In genomic region chr1:64962447-64962846, GRCh38 we compare ENCODE assay signal across 12 cellular contexts. TPM values are rescaled to one million over a fixed set of nuclear protein-coding genes. Genes with fewer than 3 reads are reported as not detected.
DNase-seq lines count a peak whose midpoint lies in the region; ATAC-seq, FAIRE-seq and TF ChIP-seq lines count a peak whose summit lies in the region.
"Had no signal": no experiment of that assay in that cellular context is flagged by ENCODE, and none has a peak within 500 bp of the region (broad histone marks: within the 10 kb centered on the region; RNA-seq: fewer than 3 reads in every experiment).

No MANE protein-coding gene starts in this region.

- no peak overlapping the region for H2AFZ ChIP-seq in endothelial cell of umbilical vein (ENCODE audit: low read depth, low read length)
- H2AFZ ChIP-seq: neural progenitor cell had no signal

- BruUV-seq in endothelial cell of umbilical vein (replicated peaks; lab: Mats Ljungman, UMichigan), result no TSS peak

- TF ChIP-seq POLR2A in endothelial cell of umbilical vein (IDR thresholded peaks at IDR 0.05; ENCODE audit: low read depth, low read length) (no peak), adrenal gland (IDR thresholded peaks at IDR 0.05) (no peak)

- no peaks in the 10 kb centered on the region for H4K20me1 ChIP-seq in endothelial cell of umbilical vein (replicated peaks; ENCODE audit: control insufficient read depth, extremely low read depth, insufficient read depth, low read length)

- H3K27ac ChIP-seq in endothelial cell of umbilical vein (ENCODE audit: insufficient read depth, low read depth, low read length), result no peak overlapping the region
- no peak overlapping the region for H3K27ac ChIP-seq in adrenal gland
- H3K27ac ChIP-seq: neural progenitor cell had no signal

- no peak for FAIRE-seq in endothelial cell of umbilical vein (lab: Jason Lieb, UNC)

- 68 to 80% (median 72%) methylated on average over 8 of the region's 8 CpGs for WGBS in adrenal gland, 4 donors

- no peaks in the 10 kb centered on the region for H3K36me3 ChIP-seq in endothelial cell of umbilical vein (ENCODE audit: control insufficient read depth in 2 of 2, extremely low read depth in 1 of 2, insufficient read depth in 2 of 2, low read length in 2 of 2)
- H3K36me3 ChIP-seq in adrenal gland (replicated peaks in 1 of 2), result no peaks in the 10 kb centered on the region
- H3K36me3 ChIP-seq: neural progenitor cell had no signal

- DNase-seq in activated gamma-delta T cell treated with Interleukin-2 at 50 U/mL for 16 hours, result peak; percentile 29
- no peak for DNase-seq in activated gamma-delta T cell (lab: John Stamatoyannopoulos, UW)
- DNase-seq in T-helper 2 cell, result peak in 3 of 5 experiments; percentile 7 to 71 (median 36)
- DNase-seq in endothelial cell of umbilical vein (ENCODE audit: low read depth, low spot score), result no peak
- DNase-seq in stimulated activated naive CD8-positive, alpha-beta T cell treated with anti-CD3 and anti-CD28 coated beads, Interleukin-15, Interleukin-2, amounts not matched to agents 100 U/mL and 50 U/mL, for 24 hours, result peak; percentile 32
- no peak for DNase-seq in Right ventricle myocardium superior
- DNase-seq in adrenal gland, result no peak
- DNase-seq: glutamatergic neuron, NCI-H1092 treated with DMSO at 0.1 percent for 48 hours, SK-N-SH had no signal

- H3K27me3 ChIP-seq in endothelial cell of umbilical vein (ENCODE audit: control insufficient read depth in 2 of 2, insufficient read depth in 2 of 2, low read length in 2 of 2) (no peaks in the 10 kb centered on the region), adrenal gland (no peaks in the 10 kb centered on the region)

- no peak for TF ChIP-seq CTCF in endothelial cell of umbilical vein (IDR thresholded peaks at IDR 0.05; ENCODE audit: extremely low read depth in 1 of 2, insufficient read depth in 1 of 2, low read depth in 1 of 2, low read length in 2 of 2)
- TF ChIP-seq CTCF in adrenal gland (IDR thresholded peaks at IDR 0.05), result no peak

- intact Hi-C loops in endothelial cell of umbilical vein (cut with micrococcal nuclease) (loop anchor here (1.0 to 10.0 kb wide), 4 partner anchors 64 to 698 kb away; no protein-coding TSS in a partner anchor), Right ventricle myocardium superior (cut with DNase I) (loop anchor here (5.0 kb wide), 1 partner anchor 70 kb away; no protein-coding TSS in a partner anchor), adrenal gland (cut with DNase I) (loop anchor here in 1 of 2 donors (10.0 kb wide), 1 partner anchor 68 kb away; no protein-coding TSS in a partner anchor)

- no peaks in the 10 kb centered on the region for H3K9me1 ChIP-seq in endothelial cell of umbilical vein (replicated peaks; ENCODE audit: control insufficient read depth, extremely low read depth, insufficient read depth, low read length)

- CTCF ChIA-PET in endothelial cell of umbilical vein (lab: Charles Lee), result interaction anchor here (0.9 to 2.2 kb wide), 8 partner anchors 13 to 106 kb away, joined by 3 to 7 read pairs (median 4); no protein-coding TSS in a partner anchor

- no peak for ATAC-seq in stimulated activated naive CD8-positive, alpha-beta T cell treated with anti-CD3 and anti-CD28 coated beads, Interleukin-15, Interleukin-2, amounts not matched to agents 100 U/mL and 50 U/mL, for 24 hours
- ATAC-seq in Right ventricle myocardium superior (ENCODE audit: poor library complexity), result no peak
- no peak for ATAC-seq in GM21390 (IDR thresholded peaks at IDR 0.05; ENCODE audit: unreplicated experiment)

- H3K4me3 ChIP-seq in endothelial cell of umbilical vein (replicated peaks in 1 of 3; ENCODE audit: insufficient read depth in 1 of 3, low read depth in 1 of 3, low read length in 3 of 3) (no peak overlapping the region), adrenal gland (no peak overlapping the region)
- H3K4me3 ChIP-seq: neural progenitor cell had no signal

- H3K79me2 ChIP-seq in endothelial cell of umbilical vein (ENCODE audit: control insufficient read depth, insufficient read depth, low read length), result peaks cover 85% of the 10 kb centered on the region

- H3K4me1 ChIP-seq in endothelial cell of umbilical vein (ENCODE audit: control insufficient read depth, extremely low read depth, insufficient read depth, low read length) (peaks cover 34% of the 10 kb centered on the region), adrenal gland (replicated peaks in 1 of 2) (peaks cover 19 to 41% of the 10 kb centered on the region in 2 donors)

- peak overlapping the region; percentile 2 for H3K4me2 ChIP-seq in endothelial cell of umbilical vein (ENCODE audit: insufficient read depth, low read length)
- H3K4me2 ChIP-seq: neural progenitor cell, SK-N-SH had no signal

- no peak overlapping the region for H3K9ac ChIP-seq in endothelial cell of umbilical vein (replicated peaks; ENCODE audit: extremely low read depth, insufficient read depth, low read length)
- H3K9ac ChIP-seq: neural progenitor cell, SK-N-SH had no signal

- POLR2A ChIA-PET in endothelial cell of umbilical vein (lab: Charles Lee), result no interaction called here

- H3K9me3 ChIP-seq in endothelial cell of umbilical vein (replicated peaks; ENCODE audit: control insufficient read depth, insufficient read depth, low read length) (no peaks in the 10 kb centered on the region), adrenal gland (replicated peaks in 1 of 3) (no peaks in the 10 kb centered on the region)
- H3K9me3 ChIP-seq: SK-N-SH had no signal

- dilution Hi-C loops in endothelial cell of umbilical vein (cut with MboI; ENCODE audit: extremely low pct_ligation_motif_present, low sequenced_read_pairs), result no loop called here

TF ChIP-seq in endothelial cell of umbilical vein, 7 proteins besides CTCF, POLR2A, EP300 and RAD21:
- TF ChIP-seq GATA2 (IDR thresholded peaks at IDR 0.05; ENCODE audit: insufficient read depth, insufficient read length, low read depth, low read length) (no peak), JUN (IDR thresholded peaks at IDR 0.05; ENCODE audit: borderline replicate concordance, insufficient read depth, insufficient read length, low read depth) (no peak), MAX (IDR thresholded peaks at IDR 0.05; ENCODE audit: insufficient read depth, insufficient read length) (no peak), EZH2 (IDR thresholded peaks at IDR 0.05; ENCODE audit: borderline replicate concordance, low read depth, low read length, severe bottlenecking) (no peak), MYC (IDR thresholded peaks at IDR 0.05; ENCODE audit: low read depth, low read length) (no peak)

RNA-seq across cellular contexts. Expression of gene JAK1, which starts 3.9 kb away (rescaled TPM):
- total RNA-seq in endothelial cell of umbilical vein (152 and 177 TPM in 2 replicates), Right ventricle myocardium superior (94.1 TPM), adrenal gland (100 to 1,000 TPM in 5 of 8 donors, 10 to 100 TPM in 3; 58.0 to 155 (median 114) TPM)
- polyA plus RNA-seq in endothelial cell of umbilical vein (60.1 and 68.8 TPM in 2 replicates), adrenal gland (10 to 100 TPM; 23.4 to 59.5 (median 32.9) TPM)
- polyA plus RNA-seq in endothelial cell of umbilical vein (2011; cell fraction: cytosol; rRNA removed), result 75.4 and 89.5 TPM in 2 replicates
- 149 and 163 TPM in 2 replicates for polyA plus RNA-seq in endothelial cell of umbilical vein (2011; cell fraction: nucleus; rRNA removed)
- polyA plus RNA-seq in endothelial cell of umbilical vein (2012), result 128 and 187 TPM in 2 replicates
- 180 and 216 TPM in 2 replicates for polyA minus RNA-seq in endothelial cell of umbilical vein
- polyA minus RNA-seq in endothelial cell of umbilical vein (2011; cell fraction: cytosol; rRNA and poly(A)+ RNA removed), result 36.5 TPM
- 174 and 238 TPM in 2 replicates for polyA minus RNA-seq in endothelial cell of umbilical vein (2011; cell fraction: nucleus; rRNA and poly(A)+ RNA removed)

Comparison
In these comparisons a context has a peak if more than half of its experiments do, and no peak if none do; other contexts are left out.
1. DNase-seq: peak in activated gamma-delta T cell treated with Interleukin-2 at 50 U/mL for 16 hours (single experiment), T-helper 2 cell (3 of 5) and stimulated activated naive CD8-positive, alpha-beta T cell treated with anti-CD3 and anti-CD28 coated beads, Interleukin-15, Interleukin-2, amounts not matched to agents 100 U/mL and 50 U/mL, for 24 hours (single experiment); none in activated gamma-delta T cell (single experiment), endothelial cell of umbilical vein (single experiment), Right ventricle myocardium superior (single experiment) and adrenal gland (0 of 7).